12 cellular contexts compared by ENCODE assay signal in genomic region chr22:32852346-32853251, GRCh38. TPM values are rescaled to one million over a fixed set of nuclear protein-coding genes. Genes with fewer than 3 reads are reported as not detected.
DNase-seq lines count a peak whose midpoint lies in the region; ATAC-seq and TF ChIP-seq lines count a peak whose summit lies in the region.
"Had no signal": no experiment of that assay in that cellular context is flagged by ENCODE, and none has a peak within 500 bp of the region (broad histone marks: within the 10 kb centered on the region; RNA-seq: fewer than 3 reads in every experiment).

No MANE protein-coding gene starts in this region.

- TF ChIP-seq CTCF in brain microvascular endothelial cell (IDR thresholded peaks at IDR 0.05; ENCODE audit: low read depth, low read length, missing control alignments) (no peak), heart right ventricle (IDR thresholded peaks at IDR 0.05) (no peak), omental fat pad (IDR thresholded peaks at IDR 0.05) (no peak)

- H3K27ac Mint-ChIP-seq in activated T-cell treated with anti-CD3 and anti-CD28 coated beads, Interleukin-2, amount 50 U/mL, for 72 hours: no peak overlapping the region
- H3K27ac Mint-ChIP-seq: activated CD4-positive, alpha-beta T cell treated with anti-CD3 and anti-CD28 coated beads, Interleukin-2, amount 10 ng/mL, durations not matched to agents 7 days and 5 days had no signal

- H3K4me1 ChIP-seq in heart right ventricle (peaks cover 52 to 100% (median 88%) of the 10 kb centered on the region in 9 donors), urinary bladder (ENCODE audit: insufficient read depth) (peaks cover 3% of the 10 kb centered on the region)
- H3K4me1 ChIP-seq: SJCRH30 had no signal

- WGBS in heart right ventricle, 2 donors: 13 to 17% methylated on average over 10 of the region's 10 CpGs
- WGBS in urinary bladder: 33% methylated on average over 10 of the region's 10 CpGs

- H3K4me3 Mint-ChIP-seq in activated T-cell treated with anti-CD3 and anti-CD28 coated beads, Interleukin-2, amount 50 U/mL, for 72 hours: no peak overlapping the region
- H3K4me3 Mint-ChIP-seq: activated CD4-positive, alpha-beta T cell treated with anti-CD3 and anti-CD28 coated beads, Interleukin-2, amount 10 ng/mL, durations not matched to agents 7 days and 5 days had no signal

- H3K36me3 ChIP-seq in brain microvascular endothelial cell (replicated peaks) (peaks cover 77% of the 10 kb centered on the region), heart right ventricle (peaks cover 0 to 62% (median 12%) of the 10 kb centered on the region in 9 donors), urinary bladder (ENCODE audit: insufficient read depth) (no peaks in the 10 kb centered on the region)

- DNase-seq in brain microvascular endothelial cell: peak; percentile 39
- peak; percentile 76 for DNase-seq in heart right ventricle
- DNase-seq in omental fat pad (ENCODE audit: low spot score): no peak
- DNase-seq in activated T-cell treated with anti-CD3 and anti-CD28 coated beads, Interleukin-2, amount 50 U/mL, for 72 hours: no peak
- DNase-seq in DMS 273 treated with DMSO at 0.1 percent for 48 hours (lab: John Stamatoyannopoulos, UW): no peak
- DNase-seq in H4 (ENCODE audit: low spot score): no peak
- DNase-seq: activated CD4-positive, alpha-beta T cell treated with anti-CD3 and anti-CD28 coated beads, Interleukin-2, amount 10 ng/mL, durations not matched to agents 7 days and 5 days; COR-L47; NCI-H510A treated with DMSO at 0.1 percent for 48 hours; nucleus accumbens; SJCRH30 had no signal

- intact Hi-C loops in heart right ventricle (cut with DNase I): loop anchor here in 4 of 10 donors (1.0 to 10.0 kb wide), 6 partner anchors 35 to 132 kb away; partner anchors contain the start of gene TIMP3 (in 1 of the 4)

- H3K36me3 Mint-ChIP-seq in activated T-cell treated with anti-CD3 and anti-CD28 coated beads, Interleukin-2, amount 50 U/mL, for 72 hours (ENCODE audit: insufficient read depth in 2 of 2): no peaks in the 10 kb centered on the region

- H3K4me1 Mint-ChIP-seq in activated T-cell treated with anti-CD3 and anti-CD28 coated beads, Interleukin-2, amount 50 U/mL, for 72 hours (ENCODE audit: low read depth): no peaks in the 10 kb centered on the region
- H3K4me1 Mint-ChIP-seq: activated CD4-positive, alpha-beta T cell treated with anti-CD3 and anti-CD28 coated beads, Interleukin-2, amount 10 ng/mL, durations not matched to agents 7 days and 5 days had no signal

- H3K27me3 Mint-ChIP-seq in activated T-cell treated with anti-CD3 and anti-CD28 coated beads, Interleukin-2, amount 50 U/mL, for 72 hours (ENCODE audit: low read depth): peaks cover 12% of the 10 kb centered on the region
- H3K27me3 Mint-ChIP-seq: activated CD4-positive, alpha-beta T cell treated with anti-CD3 and anti-CD28 coated beads, Interleukin-2, amount 10 ng/mL, durations not matched to agents 7 days and 5 days had no signal

- H3K4me3 ChIP-seq in brain microvascular endothelial cell (ENCODE audit: low read depth, low read length): no peak overlapping the region
- no peak overlapping the region for H3K4me3 ChIP-seq in heart right ventricle
- no peak overlapping the region for H3K4me3 ChIP-seq in urinary bladder (ENCODE audit: low read depth, low read length)
- H3K4me3 ChIP-seq: SJCRH30 had no signal

- H3K27ac ChIP-seq in brain microvascular endothelial cell: no peak overlapping the region
- peak overlapping the region; percentile 16 to 90 (median 73) for H3K27ac ChIP-seq in heart right ventricle
- H3K27ac ChIP-seq in urinary bladder (ENCODE audit: low read depth): peak overlapping the region; percentile 14
- H3K27ac ChIP-seq: SJCRH30 had no signal

- in situ Hi-C loops in brain microvascular endothelial cell (cut with HindIII; ENCODE audit: low pct_ligation_motif_present, low sequenced_read_pairs): no loop called here

- H3K9me3 ChIP-seq in heart right ventricle: no peaks in the 10 kb centered on the region
- H3K9me3 ChIP-seq: SJCRH30 had no signal

- ATAC-seq in heart right ventricle (peak; percentile 40 to 88 (median 62)), omental fat pad (ENCODE audit: low FRiP score) (peak; percentile 22)
- no peak for ATAC-seq in activated T-cell treated with anti-CD3 and anti-CD28 coated beads, Interleukin-2, amount 50 U/mL, for 72 hours (replicated peaks in 1 of 2)

- H3K9me3 Mint-ChIP-seq in activated T-cell treated with anti-CD3 and anti-CD28 coated beads, Interleukin-2, amount 50 U/mL, for 72 hours: no peaks in the 10 kb centered on the region
- H3K9me3 Mint-ChIP-seq: activated CD4-positive, alpha-beta T cell treated with anti-CD3 and anti-CD28 coated beads, Interleukin-2, amount 10 ng/mL, durations not matched to agents 7 days and 5 days had no signal

- no peaks in the 10 kb centered on the region for H3K27me3 ChIP-seq in brain microvascular endothelial cell (replicated peaks)
- H3K27me3 ChIP-seq in heart right ventricle: no peaks in the 10 kb centered on the region
- H3K27me3 ChIP-seq: SJCRH30 had no signal

RNA-seq across cellular contexts. Expression of gene TIMP3, which starts 51.1 kb away (rescaled TPM):
- 100 to 1,000 TPM in 9 of 10 donors, 10 to 100 TPM in 1; 91.9 to 380 (median 166) TPM for total RNA-seq in heart right ventricle
- 100 to 1,000 TPM; 134 to 173 TPM for polyA plus RNA-seq in heart right ventricle
- total RNA-seq in omental fat pad: 1,000 to 10,000 TPM in 1 of 4 donors, 100 to 1,000 TPM in 3; 561 to 1,580 (median 897) TPM
- total RNA-seq in urinary bladder: 217 TPM
- polyA plus RNA-seq in urinary bladder: 212 TPM
- under 1 TPM in 1 of 2 donors, not detected in 1; 0.07 TPM for total RNA-seq in activated T-cell treated with anti-CD3 and anti-CD28 coated beads, Interleukin-2, amount 50 U/mL, for 72 hours
- 22.8 and 25.5 TPM in 2 replicates for total RNA-seq in H4 (2014; rRNA removed; shearing (Covaris generic))
- total RNA-seq: activated CD4-positive, alpha-beta T cell treated with anti-CD3 and anti-CD28 coated beads, Interleukin-2, amount 10 ng/mL, durations not matched to agents 7 days and 5 days had no signal

Comparison
In these comparisons a context has a peak if more than half of its experiments do, and no peak if none do; other contexts are left out.
1. DNase-seq: peak in brain microvascular endothelial cell (single experiment) and heart right ventricle (2 of 2); none in omental fat pad (single experiment), activated T-cell treated with anti-CD3 and anti-CD28 coated beads, Interleukin-2, amount 50 U/mL, for 72 hours (0 of 2), DMS 273 treated with DMSO at 0.1 percent for 48 hours (single experiment) and H4 (single experiment).
2. ATAC-seq: peak in heart right ventricle (8 of 8) and omental fat pad (single experiment); none in activated T-cell treated with anti-CD3 and anti-CD28 coated beads, Interleukin-2, amount 50 U/mL, for 72 hours (0 of 2).
3. RNA of gene TIMP3, which starts 51.1 kb away (total RNA-seq): 561 to 1,580 TPM in omental fat pad, 217 TPM in urinary bladder (single experiment), 91.9 to 380 TPM in heart right ventricle and 22.8 to 25.5 TPM in H4; 0.07 TPM in activated T-cell treated with anti-CD3 and anti-CD28 coated beads, Interleukin-2, amount 50 U/mL, for 72 hours; every median in the first group is over 10 times any median in the second.